ENCODE assay signal across 18 cellular contexts in the genomic region with DNA sequence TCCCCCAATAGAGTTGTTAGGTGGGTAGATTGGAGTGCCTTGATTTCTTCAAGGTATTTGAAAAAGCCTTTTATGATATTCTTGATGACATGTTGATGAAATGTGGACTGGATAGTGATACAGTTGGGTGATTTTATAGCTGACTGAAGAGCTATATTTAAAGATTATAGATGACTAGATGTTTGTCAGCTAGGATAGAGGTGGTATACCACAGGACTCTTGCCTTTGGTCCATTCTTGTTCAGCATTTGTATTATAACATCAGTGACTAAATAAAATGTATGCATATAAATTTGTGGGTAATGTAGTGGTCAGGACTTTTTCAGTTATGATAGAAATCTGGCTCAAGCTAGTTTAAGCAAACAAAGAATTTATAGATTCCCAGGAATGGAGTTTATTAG.
"Had no signal": no experiment of that assay in that cellular context is flagged by ENCODE, and none has a peak within 500 bp of the region (broad histone marks: within the 10 kb centered on the region; RNA-seq: fewer than 3 reads in every experiment).

No MANE protein-coding gene starts in this region.

- H3K36me3 Mint-ChIP-seq: naive B cell had no signal

- H3K4me3 Mint-ChIP-seq: immature natural killer cell, naive B cell had no signal

- H3K27me3 Mint-ChIP-seq: naive B cell had no signal

- DNase-seq: activated CD4-positive, alpha-beta T cell treated with anti-CD3 and anti-CD28 coated beads, Interleukin-2, amount 50 U/mL, for 4 hours; activated gamma-delta T cell; aorta; cerebellar nuclear complex; cortex of kidney; immature natural killer cell; kidney glomerular epithelial cell; left ventricle myocardium superior; mucosa of descending colon; naive B cell; ovary; right lobe of liver; small intestine; stimulated activated CD4-positive, alpha-beta T cell treated with anti-CD3 and anti-CD28 coated beads, Interleukin-15, amount 100 ng/mL, for 24 hours; stimulated activated CD4-positive, alpha-beta T cell treated with anti-CD3 and anti-CD28 coated beads, Interleukin-2, amount 100 ng/mL, for 48 hours; T-helper 2 cell; upper lobe of left lung had no signal

- ATAC-seq: gastroesophageal sphincter, left ventricle myocardium superior, mucosa of descending colon, right lobe of liver had no signal

- H3K9me3 Mint-ChIP-seq: immature natural killer cell, naive B cell had no signal
